10 cellular contexts compared by ENCODE assay signal in genomic region chr6:56766806-56767178, GRCh38.
DNase-seq lines count a peak whose midpoint lies in the region; ATAC-seq and TF ChIP-seq lines count a peak whose summit lies in the region.
"Had no signal": no experiment of that assay in that cellular context is flagged by ENCODE, and none has a peak within 500 bp of the region (broad histone marks: within the 10 kb centered on the region; RNA-seq: fewer than 3 reads in every experiment).

No MANE protein-coding gene starts in this region.

- in situ Hi-C loops in ACHN (cut with HindIII; ENCODE audit: low pct_ligation_motif_present, low pct_unique_long_range_greater_than_20kb, low sequenced_read_pairs) = no loop called here

- no peaks in the 10 kb centered on the region for H3K9me3 ChIP-seq in AG04450 (ENCODE audit: control insufficient read depth, insufficient read depth, low read length)

- H3K4me3 ChIP-seq in AG04450 (ENCODE audit: low read depth, low read length) = no peak overlapping the region

- no peak for TF ChIP-seq CTCF in AG04450 (IDR thresholded peaks at IDR 0.05; ENCODE audit: low read depth, low read length)
- TF ChIP-seq CTCF in omental fat pad (IDR thresholded peaks at IDR 0.05) = no peak

- peak overlapping the region; percentile 41 for H3K27ac ChIP-seq in AG04450 (ENCODE audit: low read depth, low read length)

- peak; percentile 68 for DNase-seq in AG04450 (ENCODE audit: low read depth, low spot score)
- peak; percentile 42 for DNase-seq in brain pericyte (ENCODE audit: low read depth, low spot score)
- DNase-seq in ACHN = no peak
- DNase-seq in NCI-H1436 (lab: John Stamatoyannopoulos, UW) = no peak
- DNase-seq in GM03348 (ENCODE audit: low spot score) = no peak
- DNase-seq in omental fat pad (ENCODE audit: low spot score) = no peak
- DNase-seq: CD8-positive, alpha-beta T cell; head of caudate nucleus had no signal

- CTCF ChIA-PET in AG04450 (lab: Charles Lee) = interaction anchor here (0.8 to 1.0 kb wide), 2 partner anchors 9 to 32 kb away, joined by 3 to 4 read pairs; no protein-coding TSS in a partner anchor

- ATAC-seq in GM19397 (IDR thresholded peaks at IDR 0.05; ENCODE audit: unreplicated experiment) = peak; percentile 79
- ATAC-seq in HG03095 (IDR thresholded peaks at IDR 0.05; ENCODE audit: unreplicated experiment) = peak; percentile 82
- ATAC-seq in omental fat pad (ENCODE audit: low FRiP score) = no peak
- ATAC-seq: CD8-positive, alpha-beta T cell had no signal

- no peaks in the 10 kb centered on the region for H3K27me3 ChIP-seq in AG04450 (ENCODE audit: control insufficient read depth, insufficient read depth, low read length)

- POLR2A ChIA-PET in AG04450 (lab: Yijun Ruan, JAX) = interaction anchor here (0.7 to 1.5 kb wide), 3 partner anchors 9 to 124 kb away, joined by 3 to 5 read pairs (median 4); no protein-coding TSS in a partner anchor

Comparison
In these comparisons a context has a peak if more than half of its experiments do, and no peak if none do; other contexts are left out.
1. DNase-seq: peak in AG04450 (single experiment) and brain pericyte (single experiment); none in ACHN (single experiment), NCI-H1436 (single experiment), GM03348 (single experiment) and omental fat pad (single experiment).